In the genomic region with DNA sequence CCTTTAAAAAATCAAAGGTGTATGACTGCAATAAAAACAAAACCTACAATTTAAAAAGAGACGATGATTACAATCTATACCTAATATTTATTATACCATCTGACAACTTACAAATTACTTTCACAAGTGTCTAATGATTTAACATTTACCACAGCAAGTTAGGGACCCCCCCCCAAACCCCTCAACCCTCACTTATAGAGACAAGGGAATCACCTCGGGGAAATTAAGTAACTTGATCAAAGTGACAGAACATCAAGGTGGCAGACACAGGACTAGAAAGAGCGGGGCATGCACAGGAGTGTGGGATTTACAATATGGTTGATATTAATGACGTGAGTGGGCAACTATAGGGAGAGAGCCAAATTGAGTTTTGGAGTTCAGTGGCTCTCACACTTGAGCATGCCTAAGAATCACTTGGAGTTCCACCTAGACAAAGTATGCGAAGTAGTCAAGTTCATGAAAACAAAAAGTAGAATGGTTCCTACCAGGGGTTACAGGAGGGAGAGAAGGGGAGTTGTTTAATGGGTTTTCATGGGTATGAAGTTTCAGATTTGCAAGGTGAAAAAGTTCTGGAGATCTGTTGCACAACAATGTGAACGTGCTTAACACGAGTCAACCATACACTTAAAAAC, we compare ENCODE assay signal across 17 cellular contexts. TPM values are rescaled to one million over a fixed set of nuclear protein-coding genes. Genes with fewer than 3 reads are reported as not detected.
DNase-seq lines count a peak whose midpoint lies in the region; ATAC-seq and TF ChIP-seq lines count a peak whose summit lies in the region.
"Had no signal": no experiment of that assay in that cellular context is flagged by ENCODE, and none has a peak within 500 bp of the region (broad histone marks: within the 10 kb centered on the region; RNA-seq: fewer than 3 reads in every experiment).

No MANE protein-coding gene starts in this region.

- CTCF ChIA-PET in WTC11 (lab: Charles Lee) = no interaction called here

- TF ChIP-seq CTCF in WTC11 (IDR thresholded peaks at IDR 0.05) (no peak), left lung (IDR thresholded peaks at IDR 0.05) (no peak), upper lobe of left lung (IDR thresholded peaks at IDR 0.05) (no peak), osteoblast (IDR thresholded peaks at IDR 0.05; ENCODE audit: extremely low read depth, low read depth, low read length) (no peak)

- H3K4me2 ChIP-seq in osteoblast (ENCODE audit: insufficient read depth, low read length) = no peak overlapping the region
- H3K4me2 ChIP-seq: BLaER1 had no signal

- intact Hi-C loops in left lung (cut with DNase I) = no loop called here

- peak overlapping the region in 1 of 2 donors; percentile 6 for H3K27ac ChIP-seq in left lung
- H3K27ac ChIP-seq in upper lobe of left lung = peak overlapping the region in 3 of 4 donors; percentile 32 to 59 (median 52)
- no peak overlapping the region for H3K27ac ChIP-seq in osteoblast (ENCODE audit: low read depth, low read length)
- H3K27ac ChIP-seq: BLaER1, GM23248 had no signal

- no peaks in the 10 kb centered on the region for H3K36me3 ChIP-seq in left lung
- no peaks in the 10 kb centered on the region for H3K36me3 ChIP-seq in upper lobe of left lung
- H3K36me3 ChIP-seq in osteoblast (ENCODE audit: insufficient read depth, low read length) = no peaks in the 10 kb centered on the region

- 63 to 69% methylated on average over 7 of the region's 7 CpGs for WGBS in upper lobe of left lung, 2 donors

- no peak for DNase-seq in activated naive CD8-positive, alpha-beta T cell treated with anti-CD3 and anti-CD28 coated beads, Interleukin-2, amount 50 U/mL, for 24 hours
- DNase-seq in activated naive CD8-positive, alpha-beta T cell treated with anti-CD3 and anti-CD28 coated beads for 36 hours = no peak
- no peak for DNase-seq in WTC11 (ENCODE audit: low spot score)
- DNase-seq in left lung = no peak
- DNase-seq in upper lobe of left lung = no peak
- DNase-seq in osteoblast (ENCODE audit: insufficient read length, low spot score, missing footprints) = no peak
- DNase-seq in T-helper 2 cell = no peak
- DNase-seq in natural killer cell treated with Interleukin-12 subunit alpha and Interleukin-12 subunit beta and Interleukin-15 and Interleukin-18, amount 100 ng/mL, for 72 hours (ENCODE audit: low spot score) = no peak
- DNase-seq: 8988T, DND-41, GDM1, GM23248, NCI-H1436 treated with DMSO at 0.1 percent for 48 hours, NCI-H2081 treated with DMSO at 0.1 percent for 48 hours, NCI-H2227 treated with DMSO at 0.1 percent for 48 hours, NCI-H524 treated with DMSO at 0.1 percent for 48 hours had no signal

- no peak for TF ChIP-seq EP300 in upper lobe of left lung (IDR thresholded peaks at IDR 0.05)

- H3K4me1 ChIP-seq in left lung = peaks cover 10 to 37% of the 10 kb centered on the region in 2 donors
- peaks cover 36 to 43% (median 39%) of the 10 kb centered on the region in 4 donors for H3K4me1 ChIP-seq in upper lobe of left lung
- peaks cover 20% of the 10 kb centered on the region for H3K4me1 ChIP-seq in osteoblast (ENCODE audit: insufficient read depth, low read length)

- POLR2A ChIA-PET in WTC11 (lab: Charles Lee) = no interaction called here

- no peak for ATAC-seq in activated naive CD8-positive, alpha-beta T cell treated with anti-CD3 and anti-CD28 coated beads, Interleukin-2, amount 50 U/mL, for 24 hours
- ATAC-seq in WTC11 (no peak), left lung (peak; percentile 26), upper lobe of left lung (ENCODE audit: low FRiP score in 2 of 2) (no peak)
- ATAC-seq in natural killer cell treated with Interleukin-12 subunit alpha and Interleukin-12 subunit beta and Interleukin-15 and Interleukin-18, amount 100 ng/mL, for 72 hours = no peak

- no peaks in the 10 kb centered on the region for H3K9me3 ChIP-seq in left lung
- no peaks in the 10 kb centered on the region for H3K9me3 ChIP-seq in upper lobe of left lung
- no peaks in the 10 kb centered on the region for H3K9me3 ChIP-seq in osteoblast (ENCODE audit: low read depth, low read length)
- H3K9me3 ChIP-seq: BLaER1 had no signal

- peaks cover 8% of the 10 kb centered on the region for H4K20me1 ChIP-seq in osteoblast (ENCODE audit: insufficient read depth, low read length)

- no peak for TF ChIP-seq POLR2A in upper lobe of left lung (IDR thresholded peaks at IDR 0.05)

- H2AFZ ChIP-seq in osteoblast (ENCODE audit: low read length) = no peak overlapping the region
- H2AFZ ChIP-seq: GM23248 had no signal

- H3K4me3 ChIP-seq in left lung (no peak overlapping the region), upper lobe of left lung (no peak overlapping the region), osteoblast (ENCODE audit: insufficient read depth, low read length) (no peak overlapping the region)
- H3K4me3 ChIP-seq: BLaER1, GM23248 had no signal

- H3K4me3 Mint-ChIP-seq in activated naive CD8-positive, alpha-beta T cell treated with anti-CD3 and anti-CD28 coated beads, Interleukin-2, amount 50 U/mL, for 24 hours = no peak overlapping the region
- no peak overlapping the region for H3K4me3 Mint-ChIP-seq in activated naive CD8-positive, alpha-beta T cell treated with anti-CD3 and anti-CD28 coated beads for 36 hours
- no peak overlapping the region for H3K4me3 Mint-ChIP-seq in WTC11
- no peak overlapping the region for H3K4me3 Mint-ChIP-seq in natural killer cell treated with Interleukin-12 subunit alpha and Interleukin-12 subunit beta and Interleukin-15 and Interleukin-18, amount 100 ng/mL, for 72 hours

- H3K4me1 Mint-ChIP-seq in activated naive CD8-positive, alpha-beta T cell treated with anti-CD3 and anti-CD28 coated beads, Interleukin-2, amount 50 U/mL, for 24 hours = peaks cover 59% of the 10 kb centered on the region
- peaks cover 49% of the 10 kb centered on the region for H3K4me1 Mint-ChIP-seq in activated naive CD8-positive, alpha-beta T cell treated with anti-CD3 and anti-CD28 coated beads for 36 hours
- peaks cover 65% of the 10 kb centered on the region for H3K4me1 Mint-ChIP-seq in WTC11
- H3K4me1 Mint-ChIP-seq in natural killer cell treated with Interleukin-12 subunit alpha and Interleukin-12 subunit beta and Interleukin-15 and Interleukin-18, amount 100 ng/mL, for 72 hours (ENCODE audit: low read depth in 2 of 2) = peaks cover 32 to 42% of the 10 kb centered on the region in 2 donors

- no peaks in the 10 kb centered on the region for H3K9me3 Mint-ChIP-seq in activated naive CD8-positive, alpha-beta T cell treated with anti-CD3 and anti-CD28 coated beads, Interleukin-2, amount 50 U/mL, for 24 hours
- no peaks in the 10 kb centered on the region for H3K9me3 Mint-ChIP-seq in activated naive CD8-positive, alpha-beta T cell treated with anti-CD3 and anti-CD28 coated beads for 36 hours
- H3K9me3 Mint-ChIP-seq in WTC11 = 0 out of 2 replicates have a peak, but pooled peaks cover 5% of the 10 kb centered on the region
- no peaks in the 10 kb centered on the region for H3K9me3 Mint-ChIP-seq in natural killer cell treated with Interleukin-12 subunit alpha and Interleukin-12 subunit beta and Interleukin-15 and Interleukin-18, amount 100 ng/mL, for 72 hours

- peak overlapping the region; percentile 3 for H3K27ac Mint-ChIP-seq in activated naive CD8-positive, alpha-beta T cell treated with anti-CD3 and anti-CD28 coated beads, Interleukin-2, amount 50 U/mL, for 24 hours
- no peak overlapping the region for H3K27ac Mint-ChIP-seq in activated naive CD8-positive, alpha-beta T cell treated with anti-CD3 and anti-CD28 coated beads for 36 hours
- H3K27ac Mint-ChIP-seq in WTC11 = peak overlapping the region; percentile 55; the same call in 1 of the 2 replicates
- H3K27ac Mint-ChIP-seq in natural killer cell treated with Interleukin-12 subunit alpha and Interleukin-12 subunit beta and Interleukin-15 and Interleukin-18, amount 100 ng/mL, for 72 hours = no peak overlapping the region

- peaks cover 4% of the 10 kb centered on the region for H3K79me2 ChIP-seq in osteoblast (ENCODE audit: insufficient read depth, low read length)

- H3K27me3 Mint-ChIP-seq in activated naive CD8-positive, alpha-beta T cell treated with anti-CD3 and anti-CD28 coated beads, Interleukin-2, amount 50 U/mL, for 24 hours = no peaks in the 10 kb centered on the region
- no peaks in the 10 kb centered on the region for H3K27me3 Mint-ChIP-seq in activated naive CD8-positive, alpha-beta T cell treated with anti-CD3 and anti-CD28 coated beads for 36 hours
- H3K27me3 Mint-ChIP-seq in WTC11 (ENCODE audit: low read depth) = no peaks in the 10 kb centered on the region
- H3K27me3 Mint-ChIP-seq in natural killer cell treated with Interleukin-12 subunit alpha and Interleukin-12 subunit beta and Interleukin-15 and Interleukin-18, amount 100 ng/mL, for 72 hours = no peaks in the 10 kb centered on the region

- H3K27me3 ChIP-seq in left lung (no peaks in the 10 kb centered on the region), upper lobe of left lung (no peaks in the 10 kb centered on the region), osteoblast (ENCODE audit: insufficient read depth, low read length) (no peaks in the 10 kb centered on the region)
- H3K27me3 ChIP-seq: BLaER1 had no signal

- peaks cover 11% of the 10 kb centered on the region for H3K36me3 Mint-ChIP-seq in activated naive CD8-positive, alpha-beta T cell treated with anti-CD3 and anti-CD28 coated beads, Interleukin-2, amount 50 U/mL, for 24 hours (ENCODE audit: low read depth)
- peaks cover 19% of the 10 kb centered on the region for H3K36me3 Mint-ChIP-seq in activated naive CD8-positive, alpha-beta T cell treated with anti-CD3 and anti-CD28 coated beads for 36 hours
- H3K36me3 Mint-ChIP-seq in WTC11 = peaks cover 12% of the 10 kb centered on the region
- H3K36me3 Mint-ChIP-seq in natural killer cell treated with Interleukin-12 subunit alpha and Interleukin-12 subunit beta and Interleukin-15 and Interleukin-18, amount 100 ng/mL, for 72 hours = no peaks in the 10 kb centered on the region

TF ChIP-seq in WTC11, 78 proteins besides CTCF, POLR2A, EP300 and RAD21 (continues in another document):
- TF ChIP-seq, protein P1, sequence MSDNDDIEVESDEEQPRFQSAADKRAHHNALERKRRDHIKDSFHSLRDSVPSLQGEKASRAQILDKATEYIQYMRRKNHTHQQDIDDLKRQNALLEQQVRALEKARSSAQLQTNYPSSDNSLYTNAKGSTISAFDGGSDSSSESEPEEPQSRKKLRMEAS (CRISPR knock-in tag; IDR thresholded peaks at IDR 0.05) = no peak

RNA-seq across cellular contexts. Expression of gene SGMS1, which starts 43.4 kb away (rescaled TPM):
- total RNA-seq in activated naive CD8-positive, alpha-beta T cell treated with anti-CD3 and anti-CD28 coated beads for 36 hours = 10 to 100 TPM in 1 of 2 experiments, 1 to 10 TPM in 1; 9.8 to 11.3 TPM
- 12.4 to 14.0 TPM (median 13.2 TPM) in 3 replicates for total RNA-seq in WTC11 (2021)
- total RNA-seq in left lung = 10 to 100 TPM; 47.0 to 54.0 TPM
- total RNA-seq in upper lobe of left lung = 100 to 1,000 TPM in 4 of 6 donors, 10 to 100 TPM in 2; 66.7 to 230 (median 173) TPM
- 60.4 and 68.0 TPM in 2 replicates for total RNA-seq in osteoblast
- total RNA-seq in natural killer cell treated with Interleukin-12 subunit alpha and Interleukin-12 subunit beta and Interleukin-15 and Interleukin-18, amount 100 ng/mL, for 72 hours = 10 to 100 TPM; 31.6 to 49.0 TPM

Comparison
In these comparisons a context has a peak if more than half of its experiments do, and no peak if none do; other contexts are left out.
1. H3K27ac Mint-ChIP-seq: peak in activated naive CD8-positive, alpha-beta T cell treated with anti-CD3 and anti-CD28 coated beads, Interleukin-2, amount 50 U/mL, for 24 hours (single experiment) and WTC11 (single experiment); none in activated naive CD8-positive, alpha-beta T cell treated with anti-CD3 and anti-CD28 coated beads for 36 hours (single experiment) and natural killer cell treated with Interleukin-12 subunit alpha and Interleukin-12 subunit beta and Interleukin-15 and Interleukin-18, amount 100 ng/mL, for 72 hours (0 of 2).